In genomic region chr21:23792300-23792699, GRCh38 we compare ENCODE assay signal across 29 cellular contexts.
A peak's percentile ranks its signal among the peaks of the same experiment; 100 is the strongest.
DNase-seq lines count a peak whose midpoint lies in the region; ATAC-seq and TF ChIP-seq lines count a peak whose summit lies in the region.
"Had no signal": no experiment of that assay in that cellular context is flagged by ENCODE, and none has a peak within 500 bp of the region (broad histone marks: within the 10 kb centered on the region; RNA-seq: fewer than 3 reads in every experiment).

No MANE protein-coding gene starts in this region.

- CTCF ChIA-PET in PC-3 (lab: Charles Lee): no interaction called here

- H3K9me3 ChIP-seq in PC-3 (ENCODE audit: low read length) (0 out of 2 replicates have a peak, but pooled peaks cover 4% of the 10 kb centered on the region), SU-DHL-6 (ENCODE audit: insufficient read depth, low read length) (no peaks in the 10 kb centered on the region)
- H3K9me3 ChIP-seq: A549, BE2C, Caco-2 had no signal

- H3K27me3 ChIP-seq in PC-3 (ENCODE audit: low read length) (no peaks in the 10 kb centered on the region), SU-DHL-6 (ENCODE audit: low read length) (no peaks in the 10 kb centered on the region)
- H3K27me3 ChIP-seq: BE2C; BLaER1; BLaER1 treated with 17β-estradiol and CSF1 and Interleukin-3, amounts not matched to agents 10 nM and 100 nM had no signal

- H3K79me2 ChIP-seq in PC-3 (ENCODE audit: low read length) (no peaks in the 10 kb centered on the region), SU-DHL-6 (ENCODE audit: insufficient read depth, low read length) (no peaks in the 10 kb centered on the region)

- no peak for TF ChIP-seq CTCF in PC-3 (conservative IDR thresholded peaks at IDR 0.05; ENCODE audit: low read depth, low read length)
- TF ChIP-seq CTCF in SU-DHL-6 (IDR thresholded peaks at IDR 0.05; ENCODE audit: insufficient read depth, low read length, poor library complexity, severe bottlenecking): no peak

- H3F3A ChIP-seq in PC-3 (ENCODE audit: low read length, unreplicated experiment): no peaks in the 10 kb centered on the region
- no peaks in the 10 kb centered on the region for H3F3A ChIP-seq in SU-DHL-6 (ENCODE audit: insufficient read depth)

- no peaks in the 10 kb centered on the region for H3K4me1 ChIP-seq in PC-3 (ENCODE audit: insufficient read depth, low read length)
- H3K4me1 ChIP-seq: A549; BE2C; BLaER1; BLaER1 treated with 17β-estradiol and CSF1 and Interleukin-3, amounts not matched to agents 10 nM and 100 nM; Caco-2 had no signal

- H2AFZ ChIP-seq in PC-3 (ENCODE audit: low read length) (no peak overlapping the region), SU-DHL-6 (ENCODE audit: low read depth, low read length, severe bottlenecking) (peak overlapping the region; percentile 31)

- no TSS peak for BruUV-seq in PC-3 (replicated peaks; lab: Mats Ljungman, UMichigan)

- H3K27ac ChIP-seq in PC-3 (ENCODE audit: low read length): no peak overlapping the region
- no peak overlapping the region for H3K27ac ChIP-seq in SU-DHL-6 (ENCODE audit: low read depth, low read length)
- H3K27ac ChIP-seq: 22Rv1; A549; BLaER1; BLaER1 treated with 17β-estradiol and CSF1 and Interleukin-3, amounts not matched to agents 10 nM and 100 nM; C4-2B had no signal

- ATAC-seq in PC-3 (peak; percentile 97), HG03469 (IDR thresholded peaks at IDR 0.05; ENCODE audit: unreplicated experiment) (no peak)
- ATAC-seq: A549; CD8-positive, alpha-beta T cell had no signal

- POLR2A ChIA-PET in PC-3 (lab: Charles Lee; ENCODE audit: unreplicated experiment): no interaction called here

- H3K4me3 ChIP-seq in PC-3 (ENCODE audit: low read length): no peak overlapping the region
- no peak overlapping the region for H3K4me3 ChIP-seq in SU-DHL-6 (ENCODE audit: insufficient read depth, low read length, poor library complexity, severe bottlenecking)
- H3K4me3 ChIP-seq: A549; BLaER1; BLaER1 treated with 17β-estradiol and CSF1 and Interleukin-3, amounts not matched to agents 10 nM and 100 nM had no signal

- H3K36me3 ChIP-seq in PC-3 (ENCODE audit: low read depth, low read length) (no peaks in the 10 kb centered on the region), SU-DHL-6 (ENCODE audit: low read length) (no peaks in the 10 kb centered on the region)
- H3K36me3 ChIP-seq: BE2C; BLaER1; BLaER1 treated with 17β-estradiol and CSF1 and Interleukin-3, amounts not matched to agents 10 nM and 100 nM had no signal

- intact Hi-C loops in PC-3 (cut with micrococcal nuclease): no loop called here

- H4K20me1 ChIP-seq in PC-3 (ENCODE audit: low read length) (no peaks in the 10 kb centered on the region), SU-DHL-6 (ENCODE audit: low read depth, low read length) (no peaks in the 10 kb centered on the region)
- H4K20me1 ChIP-seq: BLaER1; BLaER1 treated with 17β-estradiol and CSF1 and Interleukin-3, amounts not matched to agents 10 nM and 100 nM had no signal

- no peak overlapping the region for H3K9ac ChIP-seq in PC-3 (ENCODE audit: low read length)
- no peak overlapping the region for H3K9ac ChIP-seq in SU-DHL-6 (ENCODE audit: low read length)
- H3K9ac ChIP-seq: BLaER1; BLaER1 treated with 17β-estradiol and CSF1 and Interleukin-3, amounts not matched to agents 10 nM and 100 nM had no signal

- DNase-seq in PC-3: peak; percentile 23
- DNase-seq in activated CD4-positive, CD25-positive, alpha-beta regulatory T cell treated with anti-CD3 and anti-CD28 coated beads, Interleukin-2, amount 50 U/mL, for 72 hours: no peak
- DNase-seq: 8988T; ACHN; AML-193; BE2C; C1 segment of cervical spinal cord; Caco-2; Calu3; CD4-positive, alpha-beta memory T cell; CD4-positive, alpha-beta T cell; CD4-positive, CD25-positive, alpha-beta regulatory T cell; CD8-positive, alpha-beta memory T cell; CD8-positive, alpha-beta T cell; COR-L47; DMS 273 treated with DMSO at 0.1 percent for 48 hours; DMS153; DMS53; DMS79; DMS79 treated with DMSO at 0.1 percent for 48 hours; DND-41; EL had no signal

- H3K4me2 ChIP-seq in PC-3 (ENCODE audit: low read length) (no peak overlapping the region), SU-DHL-6 (ENCODE audit: low read depth, low read length, poor library complexity, severe bottlenecking) (no peak overlapping the region)
- H3K4me2 ChIP-seq: A549; BLaER1; BLaER1 treated with 17β-estradiol and CSF1 and Interleukin-3, amounts not matched to agents 10 nM and 100 nM had no signal

- H3K9me2 ChIP-seq in PC-3 (replicated peaks; ENCODE audit: low read length) (no peaks in the 10 kb centered on the region), SU-DHL-6 (replicated peaks; ENCODE audit: insufficient read depth, low read length) (no peaks in the 10 kb centered on the region)
